24 cellular contexts compared by ENCODE assay signal in the genomic region with DNA sequence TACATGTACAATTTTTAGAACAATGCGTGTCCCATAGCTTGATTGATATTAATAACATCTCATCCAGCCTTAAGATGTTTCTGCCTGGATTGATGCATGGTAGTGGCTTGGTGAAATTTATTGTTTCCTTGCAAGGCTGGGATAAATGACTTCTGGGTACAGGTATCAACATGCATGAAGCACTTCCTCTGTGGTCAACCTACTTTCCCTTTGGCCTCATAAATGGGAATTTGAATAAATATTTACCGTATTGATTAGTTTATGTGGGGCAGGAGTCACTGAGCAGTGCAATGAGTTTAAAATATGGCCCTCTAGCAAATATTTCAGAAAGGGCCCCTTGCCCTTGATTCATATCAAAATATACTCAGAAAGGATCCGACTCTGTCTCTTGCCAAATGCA.
"Had no signal": no experiment of that assay in that cellular context is flagged by ENCODE, and none has a peak within 500 bp of the region (broad histone marks: within the 10 kb centered on the region; RNA-seq: fewer than 3 reads in every experiment).

No MANE protein-coding gene starts in this region.

- H3K27ac Mint-ChIP-seq: activated CD4-positive, alpha-beta T cell treated with anti-CD3 and anti-CD28 coated beads, Interleukin-2, amount 10 ng/mL, durations not matched to agents 7 days and 5 days; activated CD8-positive, alpha-beta memory T cell treated with anti-CD3 and anti-CD28 coated beads, Interleukin-2, amount 10 ng/mL, durations not matched to agents 7 days and 5 days; activated CD8-positive, alpha-beta T cell treated with anti-CD3 and anti-CD28 coated beads for 36 hours; activated naive CD4-positive, alpha-beta T cell treated with anti-CD3 and anti-CD28 coated beads, Interleukin-2, amount 10 ng/mL, durations not matched to agents 7 days and 5 days; immature natural killer cell; natural killer cell treated with Interleukin-12 subunit alpha and Interleukin-12 subunit beta and Interleukin-15 and Interleukin-18, amount 100 ng/mL, for 72 hours; stimulated activated memory B cell treated with anti-CD40 and anti-IgM and Interleukin-4, amounts not matched to agents 10 μg/mL and 1 μg/mL and 100 μg/mL, for 72 hours had no signal

- DNase-seq: activated CD4-positive, alpha-beta T cell treated with anti-CD3 and anti-CD28 coated beads, Interleukin-2, amount 10 ng/mL, durations not matched to agents 7 days and 5 days; activated CD8-positive, alpha-beta memory T cell treated with anti-CD3 and anti-CD28 coated beads, Interleukin-2, amount 10 ng/mL, durations not matched to agents 7 days and 5 days; activated CD8-positive, alpha-beta T cell treated with anti-CD3 and anti-CD28 coated beads for 36 hours; activated effector memory CD4-positive, alpha-beta T cell treated with anti-CD3 and anti-CD28 coated beads, Interleukin-2, amount 50 U/mL, for 16 hours; activated naive CD4-positive, alpha-beta T cell treated with anti-CD3 and anti-CD28 coated beads, Interleukin-2, amount 10 ng/mL, durations not matched to agents 7 days and 5 days; activated T-cell treated with anti-CD3 and anti-CD28 coated beads for 4 hours; central memory CD4-positive, alpha-beta T cell; effector memory CD4-positive, alpha-beta T cell; glutamatergic neuron; immature natural killer cell; kidney glomerular epithelial cell; pancreas; stimulated activated CD4-positive, alpha-beta T cell treated with anti-CD3 and anti-CD28 coated beads, Interleukin-1b, Interleukin-23, amount 100 ng/mL, for 48 hours; stomach; T-helper 2 cell had no signal

- H3K79me2 ChIP-seq: hepatocyte had no signal

- H3K4me1 ChIP-seq: left ventricle myocardium inferior, pancreas had no signal

- H3K27me3 Mint-ChIP-seq: activated CD4-positive, alpha-beta T cell treated with anti-CD3 and anti-CD28 coated beads, Interleukin-2, amount 10 ng/mL, durations not matched to agents 7 days and 5 days; activated CD8-positive, alpha-beta memory T cell treated with anti-CD3 and anti-CD28 coated beads, Interleukin-2, amount 10 ng/mL, durations not matched to agents 7 days and 5 days; activated CD8-positive, alpha-beta T cell treated with anti-CD3 and anti-CD28 coated beads for 36 hours had no signal

- H3K4me3 Mint-ChIP-seq: activated CD4-positive, alpha-beta T cell treated with anti-CD3 and anti-CD28 coated beads, Interleukin-2, amount 10 ng/mL, durations not matched to agents 7 days and 5 days; activated CD8-positive, alpha-beta memory T cell treated with anti-CD3 and anti-CD28 coated beads, Interleukin-2, amount 10 ng/mL, durations not matched to agents 7 days and 5 days; activated CD8-positive, alpha-beta T cell treated with anti-CD3 and anti-CD28 coated beads for 36 hours; activated naive CD4-positive, alpha-beta T cell treated with anti-CD3 and anti-CD28 coated beads, Interleukin-2, amount 10 ng/mL, durations not matched to agents 7 days and 5 days; immature natural killer cell; natural killer cell treated with Interleukin-12 subunit alpha and Interleukin-12 subunit beta and Interleukin-15 and Interleukin-18, amount 100 ng/mL, for 72 hours; stimulated activated memory B cell treated with anti-CD40 and anti-IgM and Interleukin-4, amounts not matched to agents 10 μg/mL and 1 μg/mL and 100 μg/mL, for 72 hours had no signal

- H3K27me3 ChIP-seq: hepatocyte, pancreas, stomach, transverse colon, uterus had no signal

- H2AFZ ChIP-seq: hepatocyte had no signal

- H3K27ac ChIP-seq: hepatocyte, pancreas, stomach, VCaP had no signal

- H3K9me3 ChIP-seq: left ventricle myocardium inferior, pancreas, stomach, transverse colon, uterus had no signal

- H3K4me2 ChIP-seq: hepatocyte had no signal

- H3K36me3 Mint-ChIP-seq: activated naive CD4-positive, alpha-beta T cell treated with anti-CD3 and anti-CD28 coated beads, Interleukin-2, amount 10 ng/mL, durations not matched to agents 7 days and 5 days; stimulated activated memory B cell treated with anti-CD40 and anti-IgM and Interleukin-4, amounts not matched to agents 10 μg/mL and 1 μg/mL and 100 μg/mL, for 72 hours had no signal

- H3K9me3 Mint-ChIP-seq: activated CD8-positive, alpha-beta T cell treated with anti-CD3 and anti-CD28 coated beads for 36 hours; activated naive CD4-positive, alpha-beta T cell treated with anti-CD3 and anti-CD28 coated beads, Interleukin-2, amount 10 ng/mL, durations not matched to agents 7 days and 5 days; immature natural killer cell; stimulated activated memory B cell treated with anti-CD40 and anti-IgM and Interleukin-4, amounts not matched to agents 10 μg/mL and 1 μg/mL and 100 μg/mL, for 72 hours had no signal

- ATAC-seq: activated CD4-positive, CD25-positive, alpha-beta regulatory T cell treated with anti-CD3 and anti-CD28 coated beads, Interleukin-2, amount 50 U/mL, for 24 hours; activated CD8-positive, alpha-beta memory T cell treated with anti-CD3 and anti-CD28 coated beads, Interleukin-2, amount 10 ng/mL, durations not matched to agents 7 days and 5 days; activated CD8-positive, alpha-beta T cell treated with anti-CD3 and anti-CD28 coated beads for 36 hours; esophagus mucosa; natural killer cell treated with Interleukin-12 subunit alpha and Interleukin-12 subunit beta and Interleukin-15 and Interleukin-18, amount 100 ng/mL, for 72 hours; stimulated activated memory B cell treated with anti-CD40 and anti-IgM and Interleukin-4, amounts not matched to agents 10 μg/mL and 1 μg/mL and 100 μg/mL, for 72 hours had no signal

- H3K4me3 ChIP-seq: hepatocyte, left ventricle myocardium inferior, pancreas, stomach, transverse colon, uterus had no signal

- H3K4me1 Mint-ChIP-seq: activated naive CD4-positive, alpha-beta T cell treated with anti-CD3 and anti-CD28 coated beads, Interleukin-2, amount 10 ng/mL, durations not matched to agents 7 days and 5 days; immature natural killer cell had no signal

- H3K36me3 ChIP-seq: left ventricle myocardium inferior, pancreas, stomach, transverse colon, uterus had no signal
